ENCODE assay signal across 16 cellular contexts in genomic region chr18:8254664-8255063, GRCh38.
DNase-seq lines count a peak whose midpoint lies in the region; ATAC-seq, FAIRE-seq and TF ChIP-seq lines count a peak whose summit lies in the region.
"Had no signal": no experiment of that assay in that cellular context is flagged by ENCODE, and none has a peak within 500 bp of the region (broad histone marks: within the 10 kb centered on the region; RNA-seq: fewer than 3 reads in every experiment).

No MANE protein-coding gene starts in this region.

- H3K79me1 ChIP-seq in IMR-90 (ENCODE audit: low read depth in 1 of 2, low read length in 2 of 2) (no peaks in the 10 kb centered on the region), trophoblast cell (ENCODE audit: low read length) (no peaks in the 10 kb centered on the region)

- BruUV-seq in IMR-90 (replicated peaks; lab: Mats Ljungman, UMichigan): no TSS peak

- no peak overlapping the region for H4K12ac ChIP-seq in trophoblast cell (ENCODE audit: low read depth, low read length)

- H2BK12ac ChIP-seq in trophoblast cell (ENCODE audit: low read length): no peak overlapping the region

- no peaks in the 10 kb centered on the region for H3K9me3 Mint-ChIP-seq in activated CD4-positive, alpha-beta memory T cell treated with anti-CD3 and anti-CD28 coated beads, Interleukin-2, amount 10 ng/mL, durations not matched to agents 7 days and 5 days

- no peaks in the 10 kb centered on the region for H3K36me3 Mint-ChIP-seq in activated CD4-positive, alpha-beta memory T cell treated with anti-CD3 and anti-CD28 coated beads, Interleukin-2, amount 10 ng/mL, durations not matched to agents 7 days and 5 days (ENCODE audit: low read depth)

- no peak overlapping the region for H2BK15ac ChIP-seq in IMR-90 (ENCODE audit: low read depth, low read length)

- H3K4me2 ChIP-seq in IMR-90 (ENCODE audit: low read depth, low read length) (no peak overlapping the region), trophoblast cell (ENCODE audit: low read length) (peak overlapping the region; percentile 28)

- peak; percentile 64 for FAIRE-seq in bronchial epithelial cell (lab: Jason Lieb, UNC)

- H2AK5ac ChIP-seq in IMR-90 (ENCODE audit: low read depth, low read length) (no peak overlapping the region), trophoblast cell (ENCODE audit: low read length) (no peak overlapping the region)

- WGBS in IMR-90 (ENCODE audit: extremely low coverage in 2 of 2, insufficient read length in 1 of 2), 2 experiments: 70% methylated on average over 2 of the region's 2 CpGs; no CpG with 5 or more reads in 1 of the 2 experiments
- WGBS in trophoblast cell (ENCODE audit: extremely low coverage, insufficient coverage, insufficient read length): no CpG with 5 or more reads among the region's 2 CpGs

- H4K5ac ChIP-seq in IMR-90 (ENCODE audit: low read depth, low read length): no peak overlapping the region

- no peak overlapping the region for H3K27ac ChIP-seq in IMR-90 (ENCODE audit: insufficient read depth, low read length)
- H3K27ac ChIP-seq in left ventricle myocardium inferior (replicated peaks): peak overlapping the region; percentile 10
- peak overlapping the region; percentile 3 for H3K27ac ChIP-seq in trophoblast cell (ENCODE audit: low read depth, low read length)
- H3K27ac ChIP-seq: HL-60, Peyer's patch had no signal

- in situ Hi-C loops in IMR-90 (cut with MboI; ENCODE audit: low sequenced_read_pairs): no loop called here

- H3K4me1 ChIP-seq in IMR-90 (ENCODE audit: control insufficient read depth, insufficient read depth, low read length) (peaks cover 4% of the 10 kb centered on the region), left ventricle myocardium inferior (peaks cover 36% of the 10 kb centered on the region), trophoblast cell (ENCODE audit: control insufficient read depth in 1 of 2, insufficient read depth in 2 of 2, low read length in 2 of 2) (peaks cover 6 to 16% of the 10 kb centered on the region in 2 experiments)
- H3K4me1 ChIP-seq: Peyer's patch had no signal

- dilution Hi-C loops in IMR-90 (cut with HindIII; ENCODE audit: low sequenced_read_pairs, unreplicated experiment): no loop called here

- no peak overlapping the region for H4K8ac ChIP-seq in IMR-90 (ENCODE audit: low read depth in 2 of 2, low read length in 2 of 2)
- no peak overlapping the region for H4K8ac ChIP-seq in trophoblast cell (ENCODE audit: low read depth, low read length)

- H3K27ac Mint-ChIP-seq in activated CD4-positive, alpha-beta memory T cell treated with anti-CD3 and anti-CD28 coated beads, Interleukin-2, amount 10 ng/mL, durations not matched to agents 7 days and 5 days: no peak overlapping the region

- DNase-seq in IMR-90: peak; percentile 59
- no peak for DNase-seq in bronchial epithelial cell (ENCODE audit: low read depth)
- DNase-seq in left ventricle myocardium inferior: no peak
- DNase-seq in trophoblast cell: no peak
- no peak for DNase-seq in stimulated activated CD4-positive, alpha-beta T cell treated with anti-CD3 and anti-CD28 coated beads, Interleukin-15, amount 100 ng/mL, for 24 hours
- DNase-seq in activated effector memory CD4-positive, alpha-beta T cell treated with anti-CD3 and anti-CD28 coated beads, Interleukin-2, amount 50 U/mL, for 16 hours: no peak
- no peak for DNase-seq in activated CD4-positive, alpha-beta memory T cell treated with anti-CD3 and anti-CD28 coated beads, Interleukin-2, amount 10 ng/mL, durations not matched to agents 7 days and 5 days
- DNase-seq: C1 segment of cervical spinal cord, GOT3, KG1, NCI-H1048, NCI-H345, NCI-H526 treated with DMSO at 0.1 percent for 48 hours, Peyer's patch, SHP77 treated with DMSO at 0.1 percent for 48 hours had no signal

- TF ChIP-seq CTCF in IMR-90 (conservative IDR thresholded peaks at IDR 0.05; ENCODE audit: low read depth, low read length): no peak
- TF ChIP-seq CTCF in bronchial epithelial cell (IDR thresholded peaks at IDR 0.05; ENCODE audit: insufficient read depth, low read length, severe bottlenecking): no peak
- no peak for TF ChIP-seq CTCF in left ventricle myocardium inferior (IDR thresholded peaks at IDR 0.05; ENCODE audit: borderline replicate concordance)

- H3K36me3 ChIP-seq in IMR-90 (ENCODE audit: control insufficient read depth, insufficient read depth, low read length) (peaks cover 3% of the 10 kb centered on the region; the same call in 1 of the 2 replicates), bronchial epithelial cell (ENCODE audit: control insufficient read depth, insufficient read depth, low read length) (peaks cover 3% of the 10 kb centered on the region), left ventricle myocardium inferior (peaks cover 11% of the 10 kb centered on the region), trophoblast cell (ENCODE audit: control insufficient read depth in 1 of 2, insufficient read depth in 2 of 2, low read length in 2 of 2) (no peaks in the 10 kb centered on the region)
- H3K36me3 ChIP-seq: Peyer's patch had no signal

- H3K4ac ChIP-seq in IMR-90 (ENCODE audit: low read depth, low read length) (no peak overlapping the region), trophoblast cell (ENCODE audit: low read depth, low read length) (no peak overlapping the region)

- no peaks in the 10 kb centered on the region for H3K9me3 ChIP-seq in IMR-90 (ENCODE audit: control insufficient read depth, insufficient read depth, low read length)
- no peaks in the 10 kb centered on the region for H3K9me3 ChIP-seq in left ventricle myocardium inferior (replicated peaks)
- H3K9me3 ChIP-seq in trophoblast cell (ENCODE audit: insufficient read depth, low read depth, low read length): peaks cover 2% of the 10 kb centered on the region
- H3K9me3 ChIP-seq: Peyer's patch had no signal

- no peak overlapping the region for H2BK20ac ChIP-seq in IMR-90 (ENCODE audit: low read depth, low read length)

- H2BK5ac ChIP-seq in IMR-90 (ENCODE audit: low read depth, low read length, poor library complexity, severe bottlenecking): no peak overlapping the region
- no peak overlapping the region for H2BK5ac ChIP-seq in trophoblast cell (ENCODE audit: low read depth, low read length, poor library complexity)

- POLR2A ChIA-PET in IMR-90 (lab: Charles Lee; ENCODE audit: unreplicated experiment): no interaction called here
- POLR2A ChIA-PET in activated CD4-positive, alpha-beta memory T cell treated with anti-CD3 and anti-CD28 coated beads, Interleukin-2, amount 10 ng/mL, durations not matched to agents 7 days and 5 days (lab: Charles Lee): no interaction called here

- H3K9ac ChIP-seq in IMR-90 (ENCODE audit: low read depth, low read length) (no peak overlapping the region), trophoblast cell (ENCODE audit: low read length) (no peak overlapping the region)

- H3K14ac ChIP-seq in IMR-90 (replicated peaks; ENCODE audit: low read depth, low read length): no peak overlapping the region
- no peak overlapping the region for H3K14ac ChIP-seq in trophoblast cell (ENCODE audit: low read length)

- H2BK120ac ChIP-seq in IMR-90 (ENCODE audit: low read depth, low read length): no peak overlapping the region
- H2BK120ac ChIP-seq in trophoblast cell (ENCODE audit: insufficient read depth, low read length, poor library complexity): no peak overlapping the region

- peaks cover 6% of the 10 kb centered on the region; the same call in 1 of the 2 replicates for H3K9me1 ChIP-seq in IMR-90 (ENCODE audit: insufficient read depth, low read length)

- no peak overlapping the region for H4K91ac ChIP-seq in IMR-90 (ENCODE audit: insufficient read depth, low read depth, low read length)
- H4K91ac ChIP-seq in trophoblast cell (ENCODE audit: low read depth, low read length): no peak overlapping the region

- H3K4me3 ChIP-seq in IMR-90 (ENCODE audit: insufficient read depth, low read depth, low read length) (no peak overlapping the region), bronchial epithelial cell (ENCODE audit: low read depth, low read length) (no peak overlapping the region), left ventricle myocardium inferior (no peak overlapping the region), trophoblast cell (ENCODE audit: low read depth, low read length) (no peak overlapping the region)
- H3K4me3 ChIP-seq: Peyer's patch had no signal

- H3K23ac ChIP-seq in IMR-90 (ENCODE audit: low read depth, low read length): no peak overlapping the region
- H3K23ac ChIP-seq in trophoblast cell (ENCODE audit: low read length): no peak overlapping the region

- CTCF ChIA-PET in IMR-90 (lab: Yijun Ruan, JAX): no interaction called here
- CTCF ChIA-PET in activated CD4-positive, alpha-beta memory T cell treated with anti-CD3 and anti-CD28 coated beads, Interleukin-2, amount 10 ng/mL, durations not matched to agents 7 days and 5 days (lab: Charles Lee): no interaction called here

- no peak for TF ChIP-seq RAD21 in IMR-90 (IDR thresholded peaks at IDR 0.05; ENCODE audit: low read length)

- H2AFZ ChIP-seq in IMR-90 (replicated peaks; ENCODE audit: low read length, poor library complexity): no peak overlapping the region
- no peak overlapping the region for H2AFZ ChIP-seq in trophoblast cell (ENCODE audit: insufficient read depth, low read length, poor library complexity)

- no peaks in the 10 kb centered on the region for H3K27me3 Mint-ChIP-seq in activated CD4-positive, alpha-beta memory T cell treated with anti-CD3 and anti-CD28 coated beads, Interleukin-2, amount 10 ng/mL, durations not matched to agents 7 days and 5 days

- peak; percentile 29; the same call in 1 of the 2 replicates for ATAC-seq in IMR-90 (ENCODE audit: low read depth)

- H3K4me1 Mint-ChIP-seq in activated CD4-positive, alpha-beta memory T cell treated with anti-CD3 and anti-CD28 coated beads, Interleukin-2, amount 10 ng/mL, durations not matched to agents 7 days and 5 days: no peaks in the 10 kb centered on the region

- no peaks in the 10 kb centered on the region for H4K20me1 ChIP-seq in IMR-90 (ENCODE audit: insufficient read depth, low read length)

- no peaks in the 10 kb centered on the region for H3K79me2 ChIP-seq in trophoblast cell (ENCODE audit: control insufficient read depth, insufficient read depth, low read length, poor library complexity)

- H3K18ac ChIP-seq in IMR-90 (ENCODE audit: low read depth, low read length) (no peak overlapping the region), trophoblast cell (ENCODE audit: low read length) (no peak overlapping the region)

- H3K4me3 Mint-ChIP-seq in activated CD4-positive, alpha-beta memory T cell treated with anti-CD3 and anti-CD28 coated beads, Interleukin-2, amount 10 ng/mL, durations not matched to agents 7 days and 5 days: no peak overlapping the region

- H2AK9ac ChIP-seq in IMR-90 (replicated peaks; ENCODE audit: low read depth, low read length, poor library complexity): no peak overlapping the region

- H3K27me3 ChIP-seq in IMR-90 (ENCODE audit: control insufficient read depth, insufficient read depth, low read length): no peaks in the 10 kb centered on the region
- no peaks in the 10 kb centered on the region for H3K27me3 ChIP-seq in bronchial epithelial cell (ENCODE audit: control insufficient read depth, insufficient read depth, low read length)
- H3K27me3 ChIP-seq in left ventricle myocardium inferior (ENCODE audit: low read depth): no peaks in the 10 kb centered on the region
- no peaks in the 10 kb centered on the region for H3K27me3 ChIP-seq in trophoblast cell (ENCODE audit: insufficient read depth, low read length)
- H3K27me3 ChIP-seq: Peyer's patch had no signal

- no peak overlapping the region for H3K56ac ChIP-seq in IMR-90 (ENCODE audit: extremely low read depth, insufficient read depth, low read length)

- intact Hi-C loops in IMR-90 (cut with micrococcal nuclease): no loop called here
- intact Hi-C loops in left ventricle myocardium inferior (cut with micrococcal nuclease): no loop called here

- TF ChIP-seq POLR2A in IMR-90 (IDR thresholded peaks at IDR 0.05; ENCODE audit: low read depth, low read length): no peak
